In genomic region chr2:31523871-31524492, GRCh38 we compare ENCODE assay signal across 8 cellular contexts. TPM values are rescaled to one million over a fixed set of nuclear protein-coding genes. Genes with fewer than 3 reads are reported as not detected.
DNase-seq lines count a peak whose midpoint lies in the region; ATAC-seq and TF ChIP-seq lines count a peak whose summit lies in the region.

No MANE protein-coding gene starts in this region.

- no peak overlapping the region for H2AK5ac ChIP-seq in mesendoderm (ENCODE audit: low read length)

- H3K27ac ChIP-seq in WERI-Rb-1 (no peak overlapping the region), mesendoderm (ENCODE audit: low read depth, low read length) (no peak overlapping the region)

- TF ChIP-seq CTCF in WERI-Rb-1 (IDR thresholded peaks at IDR 0.05; ENCODE audit: low read depth, low read length) = peak; percentile 68

- no peak overlapping the region for H2BK15ac ChIP-seq in mesendoderm (replicated peaks; ENCODE audit: low read depth)

- no peaks in the 10 kb centered on the region for H3K36me3 Mint-ChIP-seq in stimulated activated naive B cell treated with anti-CD40 and anti-IgM and Interleukin-4, amounts not matched to agents 10 μg/mL and 1 μg/mL and 100 μg/mL, for 72 hours

- ATAC-seq in GM18517 (IDR thresholded peaks at IDR 0.05; ENCODE audit: unreplicated experiment) = peak; percentile 63
- peak; percentile 63 to 74 for ATAC-seq in stimulated activated naive B cell treated with anti-CD40 and anti-IgM and Interleukin-4, amounts not matched to agents 10 μg/mL and 1 μg/mL and 100 μg/mL, for 72 hours (replicated peaks)

- H3K56ac ChIP-seq in mesendoderm (ENCODE audit: low read length) = no peak overlapping the region

- no peak overlapping the region for H3K23ac ChIP-seq in mesendoderm (ENCODE audit: low read length)

- no peak overlapping the region for H3K18ac ChIP-seq in mesendoderm (ENCODE audit: low read length)

- H4K5ac ChIP-seq in mesendoderm (ENCODE audit: low read length) = no peak overlapping the region

- H3K79me1 ChIP-seq in mesendoderm (ENCODE audit: low read length) = no peaks in the 10 kb centered on the region

- H4K8ac ChIP-seq in mesendoderm (ENCODE audit: low read depth, low read length) = no peak overlapping the region

- H2BK5ac ChIP-seq in mesendoderm (ENCODE audit: low read length) = no peak overlapping the region

- H2BK120ac ChIP-seq in mesendoderm (ENCODE audit: low read depth, low read length) = no peak overlapping the region

- H3K9me3 ChIP-seq in WERI-Rb-1 (ENCODE audit: severe bottlenecking) = peaks cover 6% of the 10 kb centered on the region

- no CpG with 5 or more reads among the region's 8 CpGs for WGBS in mesendoderm (ENCODE audit: extremely low coverage, insufficient coverage, low lambda C conversion rate)

- H3K4me1 Mint-ChIP-seq in stimulated activated naive B cell treated with anti-CD40 and anti-IgM and Interleukin-4, amounts not matched to agents 10 μg/mL and 1 μg/mL and 100 μg/mL, for 72 hours = no peaks in the 10 kb centered on the region

- peaks cover 6 to 19% of the 10 kb centered on the region in 2 donors for H3K27me3 Mint-ChIP-seq in stimulated activated naive B cell treated with anti-CD40 and anti-IgM and Interleukin-4, amounts not matched to agents 10 μg/mL and 1 μg/mL and 100 μg/mL, for 72 hours

- no peak overlapping the region for H3K27ac Mint-ChIP-seq in stimulated activated naive B cell treated with anti-CD40 and anti-IgM and Interleukin-4, amounts not matched to agents 10 μg/mL and 1 μg/mL and 100 μg/mL, for 72 hours

- H3K4me3 ChIP-seq in WERI-Rb-1 (ENCODE audit: low read depth, low read length) (no peak overlapping the region), mesendoderm (ENCODE audit: low read length) (no peak overlapping the region)

- H3K27me3 ChIP-seq in WERI-Rb-1 (ENCODE audit: insufficient read depth, low read depth, severe bottlenecking) = peaks cover 80% of the 10 kb centered on the region
- H3K27me3 ChIP-seq in mesendoderm (ENCODE audit: insufficient read depth, low read length, poor library complexity) = no peaks in the 10 kb centered on the region

- no peak overlapping the region for H3K4me2 ChIP-seq in mesendoderm (ENCODE audit: low read length)

- H3K36me3 ChIP-seq in WERI-Rb-1 (no peaks in the 10 kb centered on the region), mesendoderm (ENCODE audit: control insufficient read depth, insufficient read depth, low read length) (no peaks in the 10 kb centered on the region)

- DNase-seq in AG20443 (ENCODE audit: low spot score) = peak; percentile 60
- peak; percentile 79 for DNase-seq in NAMALWA (ENCODE audit: low spot score)
- DNase-seq in WERI-Rb-1 = peak; percentile 65
- peak; percentile 43 for DNase-seq in cerebellar cortex (ENCODE audit: low spot score)
- DNase-seq in mesendoderm = peak; percentile 69
- DNase-seq in stimulated activated naive B cell treated with anti-CD40 and anti-IgM and Interleukin-4, amounts not matched to agents 10 μg/mL and 1 μg/mL and 100 μg/mL, for 72 hours = peak; percentile 23
- no peak for DNase-seq in cerebellar nuclear complex (lab: John Stamatoyannopoulos, UW)

- no peaks in the 10 kb centered on the region for H3K79me2 ChIP-seq in mesendoderm (ENCODE audit: control insufficient read depth, insufficient read depth, low read length)

- no peaks in the 10 kb centered on the region for H3K4me1 ChIP-seq in mesendoderm (ENCODE audit: control insufficient read depth, low read depth, low read length)

- no peaks in the 10 kb centered on the region for H3K9me3 Mint-ChIP-seq in stimulated activated naive B cell treated with anti-CD40 and anti-IgM and Interleukin-4, amounts not matched to agents 10 μg/mL and 1 μg/mL and 100 μg/mL, for 72 hours

- H3K4me3 Mint-ChIP-seq in stimulated activated naive B cell treated with anti-CD40 and anti-IgM and Interleukin-4, amounts not matched to agents 10 μg/mL and 1 μg/mL and 100 μg/mL, for 72 hours = no peak overlapping the region

- H3K9ac ChIP-seq in mesendoderm (ENCODE audit: low read length) = no peak overlapping the region

- H3K4ac ChIP-seq in mesendoderm (ENCODE audit: low read depth, low read length) = no peak overlapping the region

RNA-seq across cellular contexts. Expression of gene SRD5A2, which starts 56.8 kb away (rescaled TPM):
- 0.11 TPM for polyA plus RNA-seq in mesendoderm (2013, experiment 1 of 2)
- polyA plus RNA-seq in mesendoderm (2013, experiment 2 of 2) = 0.08 TPM

Comparison
In these comparisons a context has a peak if more than half of its experiments do, and no peak if none do; other contexts are left out.
1. DNase-seq: peak in AG20443 (single experiment), NAMALWA (single experiment), WERI-Rb-1 (single experiment), cerebellar cortex (single experiment), mesendoderm (single experiment) and stimulated activated naive B cell treated with anti-CD40 and anti-IgM and Interleukin-4, amounts not matched to agents 10 μg/mL and 1 μg/mL and 100 μg/mL, for 72 hours (single experiment); none in cerebellar nuclear complex (0 of 2).